Comparison of ENCODE assay signal across 8 cellular contexts in the genomic region with DNA sequence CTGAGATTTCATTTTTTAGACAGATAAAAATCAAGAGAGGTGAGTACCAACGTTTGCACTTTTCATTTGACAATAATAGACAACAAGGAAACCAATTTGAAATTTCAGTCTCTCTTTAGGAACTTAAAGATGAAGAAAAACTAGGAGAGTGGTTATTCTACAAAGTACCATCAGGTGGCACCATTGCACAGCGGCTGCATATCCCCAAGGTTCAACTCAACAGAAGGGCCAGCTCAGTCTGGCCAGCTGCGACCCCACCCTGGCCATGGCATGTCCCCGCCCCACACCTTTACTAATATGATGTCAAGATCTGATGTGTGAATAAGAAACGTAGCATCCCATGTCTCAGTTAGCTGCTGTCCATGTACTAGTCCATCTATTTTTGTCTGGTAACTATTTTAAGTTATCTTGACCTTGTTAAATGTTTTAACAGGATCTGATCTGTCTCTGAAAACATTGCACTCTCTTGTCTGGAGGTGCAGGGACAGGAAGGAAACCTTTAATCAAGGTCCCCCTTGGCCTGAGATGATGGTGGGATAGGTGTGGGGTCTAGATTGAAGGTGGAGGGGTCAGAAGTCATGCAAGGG. TPM values are rescaled to one million over a fixed set of nuclear protein-coding genes. Genes with fewer than 3 reads are reported as not detected.
DNase-seq lines count a peak whose midpoint lies in the region; ATAC-seq and TF ChIP-seq lines count a peak whose summit lies in the region.

No MANE protein-coding gene starts in this region.

- DNase-seq in EH (ENCODE audit: low read depth) (peak; percentile 66), NT2/D1 (ENCODE audit: low read depth, low spot score) (peak; percentile 71), ascending aorta (ENCODE audit: low spot score in 2 of 2) (no peak), hypothalamus (lab: John Stamatoyannopoulos, UW) (peak in 34 of 51 donors; percentile 4 to 63 (median 23)), smooth muscle cell (lab: John Stamatoyannopoulos, UW; ENCODE audit: unreplicated experiment) (no peak)

- no peaks in the 10 kb centered on the region for H3K79me2 ChIP-seq in smooth muscle cell (ENCODE audit: low read depth)

- H3K4me3 ChIP-seq in NT2/D1 (ENCODE audit: insufficient read length, low read depth): no peak overlapping the region
- H3K4me3 ChIP-seq in ascending aorta: no peak overlapping the region
- H3K4me3 ChIP-seq in smooth muscle cell: no peak overlapping the region

- no peaks in the 10 kb centered on the region for H3K4me1 ChIP-seq in NT2/D1 (ENCODE audit: insufficient read depth, insufficient read length)
- H3K4me1 ChIP-seq in ascending aorta: no peaks in the 10 kb centered on the region
- H3K4me1 ChIP-seq in smooth muscle cell (ENCODE audit: low read depth): no peaks in the 10 kb centered on the region

- H3K27ac ChIP-seq in ascending aorta (no peak overlapping the region), smooth muscle cell (ENCODE audit: low read depth) (no peak overlapping the region)

- H4K20me1 ChIP-seq in smooth muscle cell (ENCODE audit: low read depth): no peaks in the 10 kb centered on the region

- TF ChIP-seq CTCF in ascending aorta (IDR thresholded peaks at IDR 0.05): peak; percentile 78 to 91 (median 82)
- TF ChIP-seq CTCF in smooth muscle cell (IDR thresholded peaks at IDR 0.05; ENCODE audit: borderline replicate concordance, insufficient read depth, poor library complexity, severe bottlenecking): peak; percentile 93

- no peak overlapping the region for H2AFZ ChIP-seq in smooth muscle cell (ENCODE audit: low read depth)

- no peak overlapping the region for H3K4me2 ChIP-seq in smooth muscle cell

- H3K27me3 ChIP-seq in NT2/D1 (ENCODE audit: insufficient read depth, insufficient read length) (no peaks in the 10 kb centered on the region), ascending aorta (no peaks in the 10 kb centered on the region), smooth muscle cell (ENCODE audit: low read depth) (no peaks in the 10 kb centered on the region)

- WGBS in smooth muscle cell (ENCODE audit: low lambda C conversion rate): 8% methylated on average over 5 of the region's 5 CpGs

- H3K36me3 ChIP-seq in NT2/D1 (ENCODE audit: insufficient read depth, insufficient read length, low read length) (no peaks in the 10 kb centered on the region), ascending aorta (no peaks in the 10 kb centered on the region), smooth muscle cell (ENCODE audit: low read depth) (no peaks in the 10 kb centered on the region)

- H3F3A ChIP-seq in smooth muscle cell (ENCODE audit: low read depth): no peaks in the 10 kb centered on the region

- intact Hi-C loops in ascending aorta (cut with DNase I): loop anchor here (1.0 kb wide), 3 partner anchors 121 to 202 kb away; no protein-coding TSS in a partner anchor

- H3K9ac ChIP-seq in NT2/D1 (ENCODE audit: insufficient read length, low read depth) (no peak overlapping the region), smooth muscle cell (ENCODE audit: low read depth) (no peak overlapping the region)

- no peaks in the 10 kb centered on the region for H3K9me3 ChIP-seq in NT2/D1 (ENCODE audit: insufficient read depth, low read length)
- H3K9me3 ChIP-seq in ascending aorta: no peaks in the 10 kb centered on the region
- no peaks in the 10 kb centered on the region for H3K9me3 ChIP-seq in smooth muscle cell (replicated peaks; ENCODE audit: low read depth)

- ATAC-seq in HG03354 (IDR thresholded peaks at IDR 0.05; ENCODE audit: poor library complexity, severe bottlenecking, unreplicated experiment) (peak; percentile 56), HG03565 (IDR thresholded peaks at IDR 0.05; ENCODE audit: unreplicated experiment) (no peak), HG02870 (IDR thresholded peaks at IDR 0.05; ENCODE audit: unreplicated experiment) (no peak)

RNA-seq across cellular contexts. Expression of a gene that starts 35.5 kb away (rescaled TPM):
- total RNA-seq in ascending aorta (3.5 TPM), smooth muscle cell (9.5 and 10.7 TPM in 2 replicates)
- polyA plus RNA-seq in smooth muscle cell: 4.2 and 6.3 TPM in 2 replicates

Comparison
In these comparisons a context has a peak if more than half of its experiments do, and no peak if none do; other contexts are left out.
1. DNase-seq: peak in EH (single experiment), NT2/D1 (single experiment) and hypothalamus (34 of 51); none in ascending aorta (0 of 2) and smooth muscle cell (single experiment).